In genomic region chr1:204398197-204399125, GRCh38 we compare ENCODE assay signal across 8 cellular contexts. TPM values are rescaled to one million over a fixed set of nuclear protein-coding genes. Genes with fewer than 3 reads are reported as not detected.
DNase-seq lines count a peak whose midpoint lies in the region; ATAC-seq and TF ChIP-seq lines count a peak whose summit lies in the region.

No MANE protein-coding gene starts in this region.

- H3K27me3 Mint-ChIP-seq in activated T-helper 2 cell treated with anti-CD3 and anti-CD28 coated beads, Interferon-gamma antibody, Interleukin-2, Interleukin-4, amounts not matched to agents 10 μg/mL and 5 μg/mL and 100 μg/mL, durations not matched to agents 14 hours and 24 hours and 36 hours (ENCODE audit: low read depth): no peaks in the 10 kb centered on the region

- H3K4me1 ChIP-seq in Loucy (ENCODE audit: insufficient read depth, low read length, poor library complexity, severe bottlenecking) (peaks cover 1% of the 10 kb centered on the region), PC-3 (ENCODE audit: insufficient read depth, low read length) (peaks cover 4% of the 10 kb centered on the region; the same call in 1 of the 2 replicates)

- ATAC-seq in GM21717 (IDR thresholded peaks at IDR 0.05; ENCODE audit: unreplicated experiment): peak; percentile 53
- ATAC-seq in PC-3: peak; percentile 100
- ATAC-seq in omental fat pad (ENCODE audit: low FRiP score): peak; percentile 68
- no peak for ATAC-seq in HG02884 (IDR thresholded peaks at IDR 0.05; ENCODE audit: unreplicated experiment)

- H3K9me3 Mint-ChIP-seq in activated T-helper 2 cell treated with anti-CD3 and anti-CD28 coated beads, Interferon-gamma antibody, Interleukin-2, Interleukin-4, amounts not matched to agents 10 μg/mL and 5 μg/mL and 100 μg/mL, durations not matched to agents 14 hours and 24 hours and 36 hours: no peaks in the 10 kb centered on the region

- H3K9me3 ChIP-seq in Loucy (ENCODE audit: insufficient read depth, low read depth, low read length) (no peaks in the 10 kb centered on the region), PC-3 (ENCODE audit: low read length) (no peaks in the 10 kb centered on the region)

- peaks cover 7% of the 10 kb centered on the region for H3K4me1 Mint-ChIP-seq in activated T-helper 2 cell treated with anti-CD3 and anti-CD28 coated beads, Interferon-gamma antibody, Interleukin-2, Interleukin-4, amounts not matched to agents 10 μg/mL and 5 μg/mL and 100 μg/mL, durations not matched to agents 14 hours and 24 hours and 36 hours (ENCODE audit: low read depth)

- H3K4me3 Mint-ChIP-seq in activated T-helper 2 cell treated with anti-CD3 and anti-CD28 coated beads, Interferon-gamma antibody, Interleukin-2, Interleukin-4, amounts not matched to agents 10 μg/mL and 5 μg/mL and 100 μg/mL, durations not matched to agents 14 hours and 24 hours and 36 hours (ENCODE audit: low read depth): no peak overlapping the region

- DNase-seq in DMS153 (lab: John Stamatoyannopoulos, UW): peak; percentile 91
- peak; percentile 100 for DNase-seq in PC-3
- DNase-seq in activated T-helper 2 cell treated with anti-CD3 and anti-CD28 coated beads, Interferon-gamma antibody, Interleukin-2, Interleukin-4, amounts not matched to agents 10 μg/mL and 5 μg/mL and 100 μg/mL, durations not matched to agents 14 hours and 24 hours and 36 hours (ENCODE audit: low spot score): peak; percentile 50
- peak; percentile 53 for DNase-seq in foreskin melanocyte
- no peak for DNase-seq in omental fat pad (ENCODE audit: low spot score)

- H3K9ac ChIP-seq in Loucy (ENCODE audit: low read depth, low read length, poor library complexity, severe bottlenecking) (no peak overlapping the region), PC-3 (ENCODE audit: low read length) (no peak overlapping the region)

- intact Hi-C loops in PC-3 (cut with micrococcal nuclease): loop anchor here (1.0 kb wide), 2 partner anchors 21 to 35 kb away; no protein-coding TSS in a partner anchor
- intact Hi-C loops in activated T-helper 2 cell treated with anti-CD3 and anti-CD28 coated beads, Interferon-gamma antibody, Interleukin-2, Interleukin-4, amounts not matched to agents 10 μg/mL and 5 μg/mL and 100 μg/mL, durations not matched to agents 14 hours and 24 hours and 36 hours (cut with micrococcal nuclease): loop anchor here (1.0 to 2.0 kb wide), 2 partner anchors 36 to 236 kb away; no protein-coding TSS in a partner anchor

- no TSS peak for BruUV-seq in PC-3 (replicated peaks; lab: Mats Ljungman, UMichigan)

- CTCF ChIA-PET in PC-3 (lab: Charles Lee): interaction anchor here (0.5 to 2.5 kb wide), 36 partner anchors 9 to 421 kb away, joined by 3 to 66 read pairs (median 5); partner anchors contain the start of genes GOLT1A, MDM4 and PIK3C2B

- H4K20me1 ChIP-seq in Loucy (ENCODE audit: insufficient read depth, low read length, poor library complexity, severe bottlenecking) (peaks cover 10% of the 10 kb centered on the region), PC-3 (ENCODE audit: low read length) (peaks cover 6% of the 10 kb centered on the region)

- no peaks in the 10 kb centered on the region for H3F3A ChIP-seq in Loucy (ENCODE audit: low read depth)
- no peaks in the 10 kb centered on the region for H3F3A ChIP-seq in PC-3 (ENCODE audit: low read length, unreplicated experiment)

- H3K79me2 ChIP-seq in Loucy (ENCODE audit: insufficient read depth, low read length) (peaks cover 26% of the 10 kb centered on the region), PC-3 (ENCODE audit: low read length) (peaks cover 25% of the 10 kb centered on the region)

- H3K9me2 ChIP-seq in Loucy (replicated peaks; ENCODE audit: low read depth, low read length): no peaks in the 10 kb centered on the region
- H3K9me2 ChIP-seq in PC-3 (replicated peaks; ENCODE audit: low read length): no peaks in the 10 kb centered on the region

- H3K27me3 ChIP-seq in Loucy (ENCODE audit: insufficient read depth, low read length, poor library complexity, severe bottlenecking) (no peaks in the 10 kb centered on the region), PC-3 (ENCODE audit: low read length) (no peaks in the 10 kb centered on the region)

- TF ChIP-seq CTCF in Loucy (conservative IDR thresholded peaks at IDR 0.05; ENCODE audit: low read length): peak; percentile 90
- TF ChIP-seq CTCF in PC-3 (conservative IDR thresholded peaks at IDR 0.05; ENCODE audit: low read depth, low read length): peak; percentile 99
- peak in 2 of 3 donors; percentile 16 to 50 for TF ChIP-seq CTCF in omental fat pad (IDR thresholded peaks at IDR 0.05)

- H3K36me3 ChIP-seq in Loucy (ENCODE audit: insufficient read depth, low read length) (peaks cover 42% of the 10 kb centered on the region; the same call in 1 of the 2 replicates), PC-3 (ENCODE audit: low read depth, low read length) (peaks cover 34% of the 10 kb centered on the region)

- H3K4me3 ChIP-seq in Loucy (ENCODE audit: low read length, poor library complexity, severe bottlenecking): no peak overlapping the region
- H3K4me3 ChIP-seq in PC-3 (ENCODE audit: low read length): no peak overlapping the region

- no peak overlapping the region for H3K27ac ChIP-seq in PC-3 (ENCODE audit: low read length)

- peaks cover 68% of the 10 kb centered on the region for H3K36me3 Mint-ChIP-seq in activated T-helper 2 cell treated with anti-CD3 and anti-CD28 coated beads, Interferon-gamma antibody, Interleukin-2, Interleukin-4, amounts not matched to agents 10 μg/mL and 5 μg/mL and 100 μg/mL, durations not matched to agents 14 hours and 24 hours and 36 hours (ENCODE audit: low read depth)

- POLR2A ChIA-PET in PC-3 (lab: Charles Lee; ENCODE audit: unreplicated experiment): interaction anchor here (0.6 to 0.9 kb wide), 5 partner anchors 15 to 140 kb away, joined by 3 to 6 read pairs (median 4); no protein-coding TSS in a partner anchor

- no peak overlapping the region for H2AFZ ChIP-seq in Loucy (ENCODE audit: low read length)
- no peak overlapping the region for H2AFZ ChIP-seq in PC-3 (ENCODE audit: low read length)

- H3K4me2 ChIP-seq in Loucy (ENCODE audit: low read depth, low read length, poor library complexity, severe bottlenecking): no peak overlapping the region
- H3K4me2 ChIP-seq in PC-3 (ENCODE audit: low read length): no peak overlapping the region

- no peak overlapping the region for H3K27ac Mint-ChIP-seq in activated T-helper 2 cell treated with anti-CD3 and anti-CD28 coated beads, Interferon-gamma antibody, Interleukin-2, Interleukin-4, amounts not matched to agents 10 μg/mL and 5 μg/mL and 100 μg/mL, durations not matched to agents 14 hours and 24 hours and 36 hours

RNA-seq across cellular contexts. Expression of gene PPP1R15B, which starts 13.2 kb away (rescaled TPM):
- total RNA-seq in PC-3 (2014; rRNA removed) (50.7 and 57.5 TPM in 2 replicates), omental fat pad (100 to 1,000 TPM in 2 of 4 donors, 10 to 100 TPM in 2; 62.3 to 238 (median 124) TPM)
- total RNA-seq in activated T-helper 2 cell treated with anti-CD3 and anti-CD28 coated beads, Interferon-gamma antibody, Interleukin-2, Interleukin-4, amounts not matched to agents 10 μg/mL and 5 μg/mL and 100 μg/mL, durations not matched to agents 14 hours and 24 hours and 36 hours: 63.4 and 64.3 TPM in 2 replicates

RNA-seq across cellular contexts. Expression of gene PLEKHA6, which starts 38.7 kb away (rescaled TPM):
- 53.8 and 64.3 TPM in 2 replicates for total RNA-seq in PC-3 (2014; rRNA removed)
- 0.52 and 1.9 TPM in 2 replicates for total RNA-seq in activated T-helper 2 cell treated with anti-CD3 and anti-CD28 coated beads, Interferon-gamma antibody, Interleukin-2, Interleukin-4, amounts not matched to agents 10 μg/mL and 5 μg/mL and 100 μg/mL, durations not matched to agents 14 hours and 24 hours and 36 hours
- total RNA-seq in omental fat pad: 10 to 100 TPM in 2 of 4 donors, 1 to 10 TPM in 2; 2.9 to 13.1 (median 7.5) TPM

Comparison
In these comparisons a context has a peak if more than half of its experiments do, and no peak if none do; other contexts are left out.
1. CTCF ChIP-seq: peak in every context shown above with its lines; median percentile 99 in PC-3; 90 in Loucy; 33 in omental fat pad.